ENCODE assay signal across 26 cellular contexts in genomic region chr10:124286621-124287020, GRCh38.
"Had no signal": no experiment of that assay in that cellular context is flagged by ENCODE, and none has a peak within 500 bp of the region (broad histone marks: within the 10 kb centered on the region; RNA-seq: fewer than 3 reads in every experiment).

No MANE protein-coding gene starts in this region.

- H3K27me3 Mint-ChIP-seq: activated CD4-positive, alpha-beta T cell treated with anti-CD3 and anti-CD28 coated beads, Interleukin-2, amount 10 ng/mL, durations not matched to agents 7 days and 5 days; activated CD8-positive, alpha-beta memory T cell treated with anti-CD3 and anti-CD28 coated beads, Interleukin-2, amount 10 ng/mL, durations not matched to agents 7 days and 5 days; activated naive CD8-positive, alpha-beta T cell; central memory CD8-positive, alpha-beta T cell; dendritic cell treated with granulocyte-macrophage colony-stimulating factor and Interleukin-4, amounts not matched to agents 40 ng/mL and 50 ng/mL, for 4 days had no signal

- H3K27ac Mint-ChIP-seq: activated CD4-positive, alpha-beta T cell treated with anti-CD3 and anti-CD28 coated beads, Interleukin-2, amount 10 ng/mL, durations not matched to agents 7 days and 5 days; activated CD8-positive, alpha-beta memory T cell treated with anti-CD3 and anti-CD28 coated beads, Interleukin-2, amount 10 ng/mL, durations not matched to agents 7 days and 5 days; activated CD8-positive, alpha-beta T cell treated with anti-CD3 and anti-CD28 coated beads, Interleukin-2, amount 10 ng/mL, durations not matched to agents 7 days and 5 days; activated naive CD8-positive, alpha-beta T cell; activated T-helper 2 cell treated with anti-CD3 and anti-CD28 coated beads, Interferon-gamma antibody, Interleukin-2, Interleukin-4, amounts not matched to agents 10 μg/mL and 5 μg/mL and 100 μg/mL, durations not matched to agents 14 hours and 24 hours and 36 hours; T-helper 17 cell; type B pancreatic cell had no signal

- H3K27me3 ChIP-seq: left lung, testis had no signal

- ATAC-seq: activated CD8-positive, alpha-beta memory T cell treated with anti-CD3 and anti-CD28 coated beads, Interleukin-2, amount 10 ng/mL, durations not matched to agents 7 days and 5 days; activated CD8-positive, alpha-beta T cell treated with anti-CD3 and anti-CD28 coated beads, Interleukin-2, amount 10 ng/mL, durations not matched to agents 7 days and 5 days; heart right ventricle; lower lobe of right lung; right cardiac atrium; T-helper 17 cell had no signal

- H3K9me3 Mint-ChIP-seq: activated CD4-positive, alpha-beta T cell treated with anti-CD3 and anti-CD28 coated beads, Interleukin-2, amount 10 ng/mL, durations not matched to agents 7 days and 5 days; activated T-helper 2 cell treated with anti-CD3 and anti-CD28 coated beads, Interferon-gamma antibody, Interleukin-2, Interleukin-4, amounts not matched to agents 10 μg/mL and 5 μg/mL and 100 μg/mL, durations not matched to agents 14 hours and 24 hours and 36 hours; central memory CD8-positive, alpha-beta T cell; dendritic cell treated with granulocyte-macrophage colony-stimulating factor and Interleukin-4, amounts not matched to agents 40 ng/mL and 50 ng/mL, for 4 days; nephron; type B pancreatic cell had no signal

- H3K4me1 Mint-ChIP-seq: activated CD4-positive, alpha-beta T cell treated with anti-CD3 and anti-CD28 coated beads, Interleukin-2, amount 10 ng/mL, durations not matched to agents 7 days and 5 days; central memory CD8-positive, alpha-beta T cell; T-helper 17 cell had no signal

- H3K4me3 Mint-ChIP-seq: activated CD4-positive, alpha-beta T cell treated with anti-CD3 and anti-CD28 coated beads, Interleukin-2, amount 10 ng/mL, durations not matched to agents 7 days and 5 days; activated CD8-positive, alpha-beta memory T cell treated with anti-CD3 and anti-CD28 coated beads, Interleukin-2, amount 10 ng/mL, durations not matched to agents 7 days and 5 days; activated CD8-positive, alpha-beta T cell treated with anti-CD3 and anti-CD28 coated beads, Interleukin-2, amount 10 ng/mL, durations not matched to agents 7 days and 5 days; activated naive CD8-positive, alpha-beta T cell; central memory CD8-positive, alpha-beta T cell; dendritic cell treated with granulocyte-macrophage colony-stimulating factor and Interleukin-4, amounts not matched to agents 40 ng/mL and 50 ng/mL, for 4 days; nephron; type B pancreatic cell had no signal

- H3K36me3 ChIP-seq: esophagus squamous epithelium, heart right ventricle, left lung, lower lobe of right lung, WERI-Rb-1 had no signal

- DNase-seq: activated CD4-positive, alpha-beta T cell treated with anti-CD3 and anti-CD28 coated beads, Interleukin-2, amount 10 ng/mL, durations not matched to agents 7 days and 5 days; activated CD4-positive, CD25-positive, alpha-beta regulatory T cell treated with anti-CD3 and anti-CD28 coated beads, Interleukin-2, amount 50 U/mL, for 72 hours; activated CD8-positive, alpha-beta memory T cell treated with anti-CD3 and anti-CD28 coated beads, Interleukin-2, amount 10 ng/mL, durations not matched to agents 7 days and 5 days; activated CD8-positive, alpha-beta T cell treated with anti-CD3 and anti-CD28 coated beads, Interleukin-2, amount 10 ng/mL, durations not matched to agents 7 days and 5 days; activated naive CD4-positive, alpha-beta T cell treated with Interleukin-2 at 50 U/mL for 16 hours; activated T-cell treated with anti-CD3 and anti-CD28 coated beads, Interleukin-2, amount 50 U/mL, for 48 hours; esophagus squamous epithelium; foreskin melanocyte; heart right ventricle; kidney glomerular epithelial cell; lower lobe of right lung; mesendoderm; right cardiac atrium; stimulated activated CD4-positive, alpha-beta T cell treated with anti-CD3 and anti-CD28 coated beads, Interleukin-2, amount 100 ng/mL, for 48 hours; stimulated activated naive CD4-positive, alpha-beta T cell treated with Interleukin-2 at 50 U/mL for 16 hours; T-helper 17 cell; T1000; testis; WERI-Rb-1 had no signal

- H3K27ac ChIP-seq: esophagus squamous epithelium, lower lobe of right lung, testis, WERI-Rb-1 had no signal

- H3K4me3 ChIP-seq: esophagus squamous epithelium, heart right ventricle, left lung, lower lobe of right lung, testis had no signal

- H3K4me1 ChIP-seq: testis had no signal

- H3K9me3 ChIP-seq: esophagus squamous epithelium, heart right ventricle, left lung, lower lobe of right lung, testis had no signal

- H3K36me3 Mint-ChIP-seq: activated CD8-positive, alpha-beta memory T cell treated with anti-CD3 and anti-CD28 coated beads, Interleukin-2, amount 10 ng/mL, durations not matched to agents 7 days and 5 days; activated naive CD8-positive, alpha-beta T cell; type B pancreatic cell had no signal
